Comparison of ENCODE assay signal across 32 cellular contexts in genomic region chrX:153409414-153410101, GRCh38. TPM values are rescaled to one million over a fixed set of nuclear protein-coding genes. Genes with fewer than 3 reads are reported as not detected.
"Had no signal": no experiment of that assay in that cellular context is flagged by ENCODE, and none has a peak within 500 bp of the region (broad histone marks: within the 10 kb centered on the region; RNA-seq: fewer than 3 reads in every experiment).

No MANE protein-coding gene starts in this region.

- ATAC-seq: left ventricle myocardium superior; lower lobe of right lung; naive thymus-derived CD8-positive, alpha-beta T cell; right cardiac atrium; stimulated activated memory B cell treated with anti-CD40 and anti-IgM and Interleukin-4, amounts not matched to agents 10 μg/mL and 1 μg/mL and 100 μg/mL, for 72 hours; stimulated activated naive CD8-positive, alpha-beta T cell treated with anti-CD3 and anti-CD28 coated beads, Interleukin-15, amount 100 ng/mL, for 72 hours had no signal

- H3K9me3 Mint-ChIP-seq: immature natural killer cell; naive thymus-derived CD8-positive, alpha-beta T cell; neural crest cell; stimulated activated memory B cell treated with anti-CD40 and anti-IgM and Interleukin-4, amounts not matched to agents 10 μg/mL and 1 μg/mL and 100 μg/mL, for 72 hours; stimulated activated naive CD8-positive, alpha-beta T cell treated with anti-CD3 and anti-CD28 coated beads, Interleukin-15, amount 100 ng/mL, for 72 hours; type B pancreatic cell had no signal

- H3K9me3 ChIP-seq: lower lobe of right lung, sigmoid colon, tibial nerve, uterus had no signal

- H3K27ac ChIP-seq: lower lobe of right lung, parathyroid adenoma, sigmoid colon, tibial nerve, uterus had no signal

- H3K4me3 Mint-ChIP-seq: nephron; neural crest cell; stimulated activated memory B cell treated with anti-CD40 and anti-IgM and Interleukin-4, amounts not matched to agents 10 μg/mL and 1 μg/mL and 100 μg/mL, for 72 hours; stimulated activated naive CD8-positive, alpha-beta T cell treated with anti-CD3 and anti-CD28 coated beads, Interleukin-15, amount 100 ng/mL, for 72 hours; type B pancreatic cell had no signal

- H3K36me3 Mint-ChIP-seq: immature natural killer cell; naive thymus-derived CD8-positive, alpha-beta T cell; stimulated activated memory B cell treated with anti-CD40 and anti-IgM and Interleukin-4, amounts not matched to agents 10 μg/mL and 1 μg/mL and 100 μg/mL, for 72 hours; type B pancreatic cell had no signal

- H3K27me3 Mint-ChIP-seq: stimulated activated memory B cell treated with anti-CD40 and anti-IgM and Interleukin-4, amounts not matched to agents 10 μg/mL and 1 μg/mL and 100 μg/mL, for 72 hours had no signal

- H3K36me3 ChIP-seq: lower lobe of right lung, sigmoid colon, tibial nerve, uterus had no signal

- H3K4me3 ChIP-seq: lower lobe of right lung, sigmoid colon, tibial nerve, uterus had no signal

- H3K4me1 ChIP-seq: parathyroid adenoma, uterus had no signal

- H3K27ac Mint-ChIP-seq: immature natural killer cell; naive thymus-derived CD8-positive, alpha-beta T cell; nephron; progenitor cell of endocrine pancreas; stimulated activated memory B cell treated with anti-CD40 and anti-IgM and Interleukin-4, amounts not matched to agents 10 μg/mL and 1 μg/mL and 100 μg/mL, for 72 hours; type B pancreatic cell had no signal

- H3K27me3 ChIP-seq: sigmoid colon, tibial nerve, uterus had no signal

- DNase-seq: hypothalamus; immature natural killer cell; left ventricle myocardium superior; lower lobe of right lung; mammary epithelial cell; mesenchymal stem cell; naive thymus-derived CD8-positive, alpha-beta T cell; nucleus accumbens; small intestine; stimulated activated CD4-positive, alpha-beta T cell treated with anti-CD3 and anti-CD28 coated beads, Interleukin-1b, Interleukin-23, amount 100 ng/mL, for 48 hours; stimulated activated CD4-positive, alpha-beta T cell treated with anti-CD3 and anti-CD28 coated beads, Interleukin-2, amount 100 ng/mL, for 48 hours; stimulated activated CD4-positive, alpha-beta T cell treated with anti-CD3 and anti-CD28 coated beads, Interleukin-4, amount 100 ng/mL, for 4 hours; stimulated activated CD8-positive, alpha-beta memory T cell treated with anti-CD3 and anti-CD28 coated beads, Interleukin-4, amount 100 ng/mL, for 48 hours; stimulated activated naive CD4-positive, alpha-beta T cell treated with Interleukin-2 at 50 U/mL for 16 hours; stimulated activated naive CD8-positive, alpha-beta T cell treated with anti-CD3 and anti-CD28 coated beads, Interleukin-15, amount 100 ng/mL, for 72 hours; substantia nigra; uterus had no signal

RNA-seq across cellular contexts. Expression of gene PNMA6E, which starts 8.4 kb away (rescaled TPM):
- total RNA-seq: kidney epithelial cell; left ventricle myocardium superior; lower lobe of right lung; mucosa of gallbladder; naive thymus-derived CD8-positive, alpha-beta T cell; neural crest cell; osteocyte; progenitor cell of endocrine pancreas; pulmonary artery endothelial cell; right cardiac atrium; sigmoid colon; temporal lobe; tibial nerve; ureter; uterus had no signal
- polyA plus RNA-seq: immature natural killer cell; mammary epithelial cell; naive thymus-derived CD8-positive, alpha-beta T cell; right cardiac atrium; sigmoid colon; small intestine had no signal
